ENCODE assay signal across 28 cellular contexts in the genomic region with DNA sequence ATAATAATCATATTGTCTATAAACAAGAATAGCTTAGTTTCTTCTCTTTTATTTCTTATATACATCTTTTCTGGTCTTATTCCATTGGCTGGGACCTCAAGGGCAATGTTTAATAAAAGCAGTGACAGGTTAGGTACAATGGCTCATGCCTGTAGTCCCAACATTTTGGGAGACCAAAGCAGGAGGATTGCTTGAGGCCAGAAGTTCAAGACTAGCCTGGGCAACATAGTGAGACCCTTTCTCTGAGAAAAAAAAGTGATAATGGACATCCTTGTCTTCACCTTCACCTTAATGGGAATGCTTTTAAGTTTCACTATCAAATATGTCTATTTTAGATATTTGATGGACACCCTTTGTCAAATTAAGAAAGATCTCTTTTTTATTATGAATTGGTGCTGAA. TPM values are rescaled to one million over a fixed set of nuclear protein-coding genes. Genes with fewer than 3 reads are reported as not detected.
"Had no signal": no experiment of that assay in that cellular context is flagged by ENCODE, and none has a peak within 500 bp of the region (broad histone marks: within the 10 kb centered on the region; RNA-seq: fewer than 3 reads in every experiment).

No MANE protein-coding gene starts in this region.

- H3K27me3 ChIP-seq: stomach, suprapubic skin, testis, thyroid gland, tibial artery, tibial nerve, transverse colon, upper lobe of left lung, upper lobe of right lung, uterus, vagina had no signal

- H3K27ac ChIP-seq: stomach, suprapubic skin, testis, thoracic aorta, thyroid gland, tibial artery, tibial nerve, transverse colon, upper lobe of left lung, upper lobe of right lung, uterus, vagina had no signal

- H3K27ac Mint-ChIP-seq: stimulated activated effector memory CD8-positive, alpha-beta T cell treated with anti-CD3 and anti-CD28 coated beads, Interleukin-12 subunit alpha, Interleukin-12 subunit beta, amount 100 ng/mL, for 72 hours; stimulated activated memory B cell treated with anti-CD40 and anti-IgM and Interleukin-4, amounts not matched to agents 10 μg/mL and 1 μg/mL and 100 μg/mL, for 72 hours; stimulated activated naive B cell treated with anti-CD40 and anti-IgM and Interleukin-4, amounts not matched to agents 10 μg/mL and 1 μg/mL and 100 μg/mL, for 72 hours; stimulated activated naive CD8-positive, alpha-beta T cell treated with anti-CD3 and anti-CD28 coated beads, Interleukin-15, amount 100 ng/mL, for 72 hours; stimulated activated naive CD8-positive, alpha-beta T cell treated with anti-CD3 and anti-CD28 coated beads, Interleukin-15, Interleukin-2, amounts not matched to agents 100 ng/mL and 50 ng/mL, for 24 hours; type B pancreatic cell had no signal

- H3K4me1 ChIP-seq: suprapubic skin, testis, tibial artery, tibial nerve, upper lobe of left lung, upper lobe of right lung, uterus, vagina had no signal

- H3K4me1 Mint-ChIP-seq: stimulated activated effector memory CD8-positive, alpha-beta T cell treated with anti-CD3 and anti-CD28 coated beads, Interleukin-12 subunit alpha, Interleukin-12 subunit beta, amount 100 ng/mL, for 72 hours; stimulated activated memory B cell treated with anti-CD40 and anti-IgM and Interleukin-4, amounts not matched to agents 10 μg/mL and 1 μg/mL and 100 μg/mL, for 72 hours; stimulated activated naive B cell treated with anti-CD40 and anti-IgM and Interleukin-4, amounts not matched to agents 10 μg/mL and 1 μg/mL and 100 μg/mL, for 72 hours; stimulated activated naive CD8-positive, alpha-beta T cell treated with anti-CD3 and anti-CD28 coated beads, Interleukin-15, amount 100 ng/mL, for 72 hours had no signal

- ATAC-seq: stimulated activated effector memory CD8-positive, alpha-beta T cell treated with anti-CD3 and anti-CD28 coated beads, Interleukin-12 subunit alpha, Interleukin-12 subunit beta, amount 100 ng/mL, for 72 hours; stimulated activated memory B cell treated with anti-CD40 and anti-IgM and Interleukin-4, amounts not matched to agents 10 μg/mL and 1 μg/mL and 100 μg/mL, for 72 hours; stimulated activated naive B cell treated with anti-CD40 and anti-IgM and Interleukin-4, amounts not matched to agents 10 μg/mL and 1 μg/mL and 100 μg/mL, for 72 hours; stimulated activated naive CD8-positive, alpha-beta T cell treated with anti-CD3 and anti-CD28 coated beads, Interleukin-15, amount 100 ng/mL, for 72 hours; stimulated activated naive CD8-positive, alpha-beta T cell treated with anti-CD3 and anti-CD28 coated beads, Interleukin-15, Interleukin-2, amounts not matched to agents 100 U/mL and 50 U/mL, for 24 hours; upper lobe of right lung had no signal

- H3K4me3 ChIP-seq: stomach, suprapubic skin, testis, thoracic aorta, thyroid gland, tibial artery, tibial nerve, transverse colon, upper lobe of left lung, upper lobe of right lung, uterus, vagina had no signal

- H3K27me3 Mint-ChIP-seq: stimulated activated memory B cell treated with anti-CD40 and anti-IgM and Interleukin-4, amounts not matched to agents 10 μg/mL and 1 μg/mL and 100 μg/mL, for 72 hours had no signal

- H3K36me3 Mint-ChIP-seq: stimulated activated effector memory CD8-positive, alpha-beta T cell treated with anti-CD3 and anti-CD28 coated beads, Interleukin-12 subunit alpha, Interleukin-12 subunit beta, amount 100 ng/mL, for 72 hours; stimulated activated memory B cell treated with anti-CD40 and anti-IgM and Interleukin-4, amounts not matched to agents 10 μg/mL and 1 μg/mL and 100 μg/mL, for 72 hours had no signal

- H3K4me3 Mint-ChIP-seq: stimulated activated effector memory CD8-positive, alpha-beta T cell treated with anti-CD3 and anti-CD28 coated beads, Interleukin-12 subunit alpha, Interleukin-12 subunit beta, amount 100 ng/mL, for 72 hours; stimulated activated memory B cell treated with anti-CD40 and anti-IgM and Interleukin-4, amounts not matched to agents 10 μg/mL and 1 μg/mL and 100 μg/mL, for 72 hours; stimulated activated naive B cell treated with anti-CD40 and anti-IgM and Interleukin-4, amounts not matched to agents 10 μg/mL and 1 μg/mL and 100 μg/mL, for 72 hours; stimulated activated naive CD8-positive, alpha-beta T cell treated with anti-CD3 and anti-CD28 coated beads, Interleukin-15, amount 100 ng/mL, for 72 hours; stimulated activated naive CD8-positive, alpha-beta T cell treated with anti-CD3 and anti-CD28 coated beads, Interleukin-15, Interleukin-2, amounts not matched to agents 100 ng/mL and 50 ng/mL, for 24 hours; type B pancreatic cell had no signal

- H3K9me3 ChIP-seq: stomach, suprapubic skin, testis, thyroid gland, upper lobe of right lung, uterus, vagina had no signal

- DNase-seq: stimulated activated CD4-positive, alpha-beta T cell treated with anti-CD3 and anti-CD28 coated beads, Interleukin-2, amount 100 ng/mL, for 48 hours; stimulated activated CD4-positive, alpha-beta T cell treated with anti-CD3 and anti-CD28 coated beads, Interleukin-4, amount 100 ng/mL, for 1 hour; stimulated activated CD4-positive, alpha-beta T cell treated with anti-CD3 and anti-CD28 coated beads, Interleukin-4, amount 100 ng/mL, for 24 hours; stimulated activated CD4-positive, alpha-beta T cell treated with anti-CD3 and anti-CD28 coated beads, Interleukin-4, amount 100 ng/mL, for 4 hours; stimulated activated CD8-positive, alpha-beta memory T cell treated with anti-CD3 and anti-CD28 coated beads, Interleukin-4, amount 100 ng/mL, for 48 hours; stimulated activated naive B cell treated with anti-CD40 and anti-IgM and Interleukin-4, amounts not matched to agents 10 μg/mL and 1 μg/mL and 100 μg/mL, for 72 hours; stimulated activated naive CD4-positive, alpha-beta T cell; stimulated activated naive CD4-positive, alpha-beta T cell treated with Interleukin-2 at 50 U/mL for 16 hours; stimulated activated naive CD8-positive, alpha-beta T cell treated with anti-CD3 and anti-CD28 coated beads, Interleukin-15, amount 100 ng/mL, for 72 hours; stimulated activated naive CD8-positive, alpha-beta T cell treated with anti-CD3 and anti-CD28 coated beads, Interleukin-15, Interleukin-2, amounts not matched to agents 100 U/mL and 50 U/mL, for 24 hours; stomach; substantia nigra; testis; thyroid gland; tibial artery; transverse colon; trophoblast cell; upper lobe of left lung; upper lobe of right lung; uterus had no signal

- H3K36me3 ChIP-seq: stomach, suprapubic skin, thoracic aorta, thyroid gland, tibial artery, tibial nerve, transverse colon, upper lobe of left lung, upper lobe of right lung, uterus, vagina had no signal

RNA-seq across cellular contexts. Expression of a gene that starts 8.1 kb away (rescaled TPM):
- total RNA-seq: tibial nerve, upper lobe of right lung had no signal
